In genomic region chr7:29204491-29205281, GRCh38 we compare ENCODE assay signal across 16 cellular contexts. TPM values are rescaled to one million over a fixed set of nuclear protein-coding genes. Genes with fewer than 3 reads are reported as not detected.
"Had no signal": no experiment of that assay in that cellular context is flagged by ENCODE, and none has a peak within 500 bp of the region (broad histone marks: within the 10 kb centered on the region; RNA-seq: fewer than 3 reads in every experiment).

No MANE protein-coding gene starts in this region.

- H3K4me3 Mint-ChIP-seq: activated naive CD8-positive, alpha-beta T cell treated with anti-CD3 and anti-CD28 coated beads, Interleukin-2, amount 10 ng/mL, durations not matched to agents 7 days and 5 days; activated T-cell treated with anti-CD3 and anti-CD28 coated beads, Interleukin-2, amount 50 U/mL, for 4 hours had no signal

- H3K36me3 ChIP-seq: right atrium auricular region, tibial artery had no signal

- ATAC-seq: activated T-cell treated with anti-CD3 and anti-CD28 coated beads, Interleukin-2, amount 50 U/mL, for 4 hours; esophagus mucosa; left ventricle myocardium superior had no signal

- H3K9me3 ChIP-seq: right atrium auricular region, tibial artery had no signal

- H3K9me3 Mint-ChIP-seq: activated naive CD8-positive, alpha-beta T cell treated with anti-CD3 and anti-CD28 coated beads, Interleukin-2, amount 10 ng/mL, durations not matched to agents 7 days and 5 days; activated T-cell treated with anti-CD3 and anti-CD28 coated beads, Interleukin-2, amount 50 U/mL, for 4 hours had no signal

- DNase-seq: activated CD4-positive, alpha-beta T cell treated with anti-CD3 and anti-CD28 coated beads, Interleukin-2, amount 50 U/mL, for 4 hours; activated CD4-positive, CD25-positive, alpha-beta regulatory T cell treated with anti-CD3 and anti-CD28 coated beads, Interleukin-2, amount 50 U/mL, for 72 hours; activated gamma-delta T cell treated with Interleukin-2 at 50 U/mL for 16 hours; activated naive CD8-positive, alpha-beta T cell treated with anti-CD3 and anti-CD28 coated beads, Interleukin-2, amount 10 ng/mL, durations not matched to agents 7 days and 5 days; activated T-cell treated with anti-CD3 and anti-CD28 coated beads, Interleukin-2, amount 50 U/mL, for 4 hours; anterior cingulate cortex; glutamatergic neuron; islet precursor cell; left ventricle myocardium superior; mesendoderm; tibial artery had no signal

- H3K27ac Mint-ChIP-seq: activated naive CD8-positive, alpha-beta T cell treated with anti-CD3 and anti-CD28 coated beads, Interleukin-2, amount 10 ng/mL, durations not matched to agents 7 days and 5 days had no signal

- H3K4me1 ChIP-seq: parathyroid adenoma, right atrium auricular region, tibial artery had no signal

- H3K36me3 Mint-ChIP-seq: activated naive CD8-positive, alpha-beta T cell treated with anti-CD3 and anti-CD28 coated beads, Interleukin-2, amount 10 ng/mL, durations not matched to agents 7 days and 5 days had no signal

- H3K27me3 ChIP-seq: right atrium auricular region had no signal

- H3K4me3 ChIP-seq: right atrium auricular region, smooth muscle cell, tibial artery had no signal

- H3K27ac ChIP-seq: parathyroid adenoma, right atrium auricular region, tibial artery had no signal

RNA-seq across cellular contexts. Expression of gene CPVL, which starts 58.3 kb away (rescaled TPM):
- total RNA-seq: fibroblast of villous mesenchyme had no signal
